Comparison of ENCODE assay signal across 20 cellular contexts in genomic region chr3:119085070-119085439, GRCh38. TPM values are rescaled to one million over a fixed set of nuclear protein-coding genes. Genes with fewer than 3 reads are reported as not detected.
"Had no signal": no experiment of that assay in that cellular context is flagged by ENCODE, and none has a peak within 500 bp of the region (broad histone marks: within the 10 kb centered on the region; RNA-seq: fewer than 3 reads in every experiment).

No MANE protein-coding gene starts in this region.

- H3K36me3 ChIP-seq: cardiac muscle cell, pancreas, right atrium auricular region, spleen had no signal

- H3K9me3 ChIP-seq: pancreas, psoas muscle, spleen, testis had no signal

- H3K4me3 ChIP-seq: cardiac muscle cell, pancreas, psoas muscle, right atrium auricular region, spleen, testis had no signal

- FAIRE-seq: islet of Langerhans, pancreas had no signal

- H3K4me1 ChIP-seq: pancreas, psoas muscle, right atrium auricular region, spleen, testis had no signal

- H3K27ac ChIP-seq: cardiac muscle cell, pancreas, psoas muscle, right atrium auricular region, spleen, testis had no signal

- DNase-seq: activated CD4-positive, alpha-beta memory T cell treated with anti-CD3 and anti-CD28 coated beads, Interleukin-2, amount 10 ng/mL, durations not matched to agents 7 days and 5 days; activated CD4-positive, alpha-beta T cell treated with anti-CD3 and anti-CD28 coated beads, Interleukin-2, amount 10 ng/mL, durations not matched to agents 24 days and 14 days; activated effector memory CD4-positive, alpha-beta T cell treated with anti-CD3 and anti-CD28 coated beads, Interleukin-2, amount 50 U/mL, for 16 hours; activated naive CD4-positive, alpha-beta T cell treated with anti-CD3 and anti-CD28 coated beads, Interleukin-2, amount 10 ng/mL, durations not matched to agents 7 days and 5 days; amygdala; effector CD4-positive, alpha-beta T cell; erythroblast; foreskin fibroblast; left ventricle myocardium superior; psoas muscle; spleen; stimulated activated CD4-positive, alpha-beta T cell treated with anti-CD3 and anti-CD28 coated beads, Interleukin-4, amount 100 ng/mL, for 1 hour; stimulated activated naive CD4-positive, alpha-beta T cell; testis had no signal

- ATAC-seq: activated CD4-positive, CD25-positive, alpha-beta regulatory T cell treated with anti-CD3 and anti-CD28 coated beads, Interleukin-2, amount 50 U/mL, for 24 hours; left ventricle myocardium superior; pancreas; psoas muscle had no signal

- H3K27me3 ChIP-seq: cardiac muscle cell, pancreas, right atrium auricular region, testis had no signal

RNA-seq across cellular contexts. Expression of gene IGSF11, which starts 50.4 kb away (rescaled TPM):
- total RNA-seq: activated CD4-positive, alpha-beta T cell treated with anti-CD3 and anti-CD28 coated beads, Interleukin-2, amount 10 ng/mL, durations not matched to agents 24 days and 14 days; chondrocyte had no signal
